In genomic region chr20:35820715-35821114, GRCh38 we compare ENCODE assay signal across 12 cellular contexts. TPM values are rescaled to one million over a fixed set of nuclear protein-coding genes. Genes with fewer than 3 reads are reported as not detected.
DNase-seq lines count a peak whose midpoint lies in the region; ATAC-seq and TF ChIP-seq lines count a peak whose summit lies in the region.
"Had no signal": no experiment of that assay in that cellular context is flagged by ENCODE, and none has a peak within 500 bp of the region (broad histone marks: within the 10 kb centered on the region; RNA-seq: fewer than 3 reads in every experiment).

No MANE protein-coding gene starts in this region.

- H3K27ac ChIP-seq in SJSA1: peak overlapping the region; percentile 75

- in situ Hi-C loops in Caki2 (cut with HindIII; ENCODE audit: low pct_unique_long_range_greater_than_20kb, low sequenced_read_pairs): no loop called here

- no peaks in the 10 kb centered on the region for H3K9me3 ChIP-seq in SJSA1 (replicated peaks)

- intact Hi-C loops in posterior vena cava (cut with DNase I): no loop called here

- DNase-seq in Caki2 (ENCODE audit: low read depth): peak; percentile 31
- DNase-seq in SJSA1 (ENCODE audit: low read depth in 1 of 2, low spot score in 2 of 2): peak in 1 of 2 experiments; percentile 27
- peak; percentile 44 for DNase-seq in fibroblast of the aortic adventitia (ENCODE audit: low read depth)
- DNase-seq in posterior vena cava (ENCODE audit: low spot score): peak; percentile 12
- DNase-seq in GM10266 (ENCODE audit: extremely low spot score): no peak
- no peak for DNase-seq in NCI-H510A treated with DMSO at 0.1 percent for 48 hours (lab: John Stamatoyannopoulos, UW)
- DNase-seq: activated effector memory CD4-positive, alpha-beta T cell treated with Interleukin-2 at 50 U/mL for 16 hours; COR-L47; NCI-H1694; WERI-Rb-1 had no signal

- ATAC-seq in GM18858 (IDR thresholded peaks at IDR 0.05; ENCODE audit: unreplicated experiment) (no peak), GM19467 (IDR thresholded peaks at IDR 0.05; ENCODE audit: unreplicated experiment) (no peak)

- H3K36me3 ChIP-seq in SJSA1: peaks cover 15% of the 10 kb centered on the region

- H3K4me1 ChIP-seq in SJSA1 (replicated peaks): peaks cover 40% of the 10 kb centered on the region

- H3K4me3 ChIP-seq in SJSA1: no peak overlapping the region
- no peak overlapping the region for H3K4me3 ChIP-seq in fibroblast of the aortic adventitia (ENCODE audit: low read depth, low read length)

- TF ChIP-seq CTCF in fibroblast of the aortic adventitia (IDR thresholded peaks at IDR 0.05; ENCODE audit: insufficient read depth, low read length) (no peak), GM10266 (IDR thresholded peaks at IDR 0.05; ENCODE audit: control insufficient read depth, insufficient read depth, low read depth, missing control alignments) (no peak)

- no peaks in the 10 kb centered on the region for H3K27me3 ChIP-seq in SJSA1 (replicated peaks)

RNA-seq across cellular contexts. Expression of gene PHF20, which starts 48.9 kb away (rescaled TPM):
- total RNA-seq in Caki2 (2014; rRNA removed; shearing (Covaris generic); ENCODE audit: low replicate concordance): 31.1 and 66.9 TPM in 2 replicates
- total RNA-seq in SJSA1 (2014; rRNA removed; shearing (Covaris generic)): 16.7 and 24.1 TPM in 2 replicates
- total RNA-seq in fibroblast of the aortic adventitia (ENCODE audit: low replicate concordance): 28.5 and 30.9 TPM in 2 replicates
- 10 to 100 TPM; 55.2 to 59.6 TPM for total RNA-seq in posterior vena cava

Comparison
In these comparisons a context has a peak if more than half of its experiments do, and no peak if none do; other contexts are left out.
1. DNase-seq: peak in Caki2 (single experiment), fibroblast of the aortic adventitia (single experiment) and posterior vena cava (single experiment); none in GM10266 (single experiment) and NCI-H510A treated with DMSO at 0.1 percent for 48 hours (single experiment).